Comparison of ENCODE assay signal across 1 cellular context in the genomic region with DNA sequence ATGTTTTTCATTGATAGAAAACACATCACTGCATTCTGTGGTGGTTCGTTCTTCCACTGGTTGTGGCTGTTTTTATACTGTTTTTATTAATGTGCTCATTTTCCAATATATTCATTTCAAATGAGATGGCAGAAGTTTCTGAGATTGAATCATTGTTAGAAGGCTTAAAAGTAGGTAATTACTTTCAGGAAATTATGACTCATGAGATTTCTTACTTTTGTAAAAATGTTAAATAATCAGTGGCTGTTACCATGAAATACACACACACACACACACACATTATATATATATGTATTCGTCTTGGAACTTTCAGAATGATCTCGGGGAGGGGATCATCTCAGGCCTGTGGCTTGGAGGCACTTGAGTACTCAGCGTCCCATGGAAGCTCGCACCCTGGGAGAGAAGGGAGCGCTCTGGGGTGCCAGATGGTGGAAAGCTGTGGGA.
TF ChIP-seq lines count a peak whose summit lies in the region.

No MANE protein-coding gene starts in this region.

TF ChIP-seq in WTC11, 78 proteins besides CTCF, POLR2A, EP300 and RAD21 (continued from another document):
- TF ChIP-seq, protein P1, sequence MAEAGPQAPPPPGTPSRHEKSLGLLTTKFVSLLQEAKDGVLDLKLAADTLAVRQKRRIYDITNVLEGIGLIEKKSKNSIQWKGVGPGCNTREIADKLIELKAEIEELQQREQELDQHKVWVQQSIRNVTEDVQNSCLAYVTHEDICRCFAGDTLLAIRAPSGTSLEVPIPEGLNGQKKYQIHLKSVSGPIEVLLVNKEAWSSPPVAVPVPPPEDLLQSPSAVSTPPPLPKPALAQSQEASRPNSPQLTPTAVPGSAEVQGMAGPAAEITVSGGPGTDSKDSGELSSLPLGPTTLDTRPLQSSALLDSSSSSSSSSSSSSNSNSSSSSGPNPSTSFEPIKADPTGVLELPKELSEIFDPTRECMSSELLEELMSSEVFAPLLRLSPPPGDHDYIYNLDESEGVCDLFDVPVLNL (CRISPR knock-in tag; IDR thresholded peaks at IDR 0.05; ENCODE audit: borderline replicate concordance, low read depth) = no peak
